ENCODE assay signal across 10 cellular contexts in the genomic region with DNA sequence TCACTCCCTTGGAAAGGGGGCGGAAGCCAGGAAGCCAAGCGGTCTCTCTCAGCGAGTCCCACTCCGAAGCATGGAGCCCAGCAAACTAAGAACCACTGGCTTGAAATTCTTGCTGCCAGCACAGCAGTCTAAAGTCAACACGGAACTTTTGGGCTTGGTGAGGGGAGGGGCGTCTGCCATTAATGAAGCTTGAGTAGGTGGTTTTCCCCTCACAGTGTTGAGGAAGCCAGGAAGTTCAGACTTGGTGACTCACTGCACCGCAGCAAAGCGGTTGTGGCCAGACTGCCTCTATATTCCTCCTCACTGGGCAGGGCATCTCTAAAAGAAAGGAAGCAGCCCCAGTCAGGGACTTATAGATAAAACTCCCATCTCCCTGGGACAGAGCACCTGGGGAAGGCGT.
DNase-seq lines count a peak whose midpoint lies in the region; FAIRE-seq and TF ChIP-seq lines count a peak whose summit lies in the region.
"Had no signal": no experiment of that assay in that cellular context is flagged by ENCODE, and none has a peak within 500 bp of the region (broad histone marks: within the 10 kb centered on the region; RNA-seq: fewer than 3 reads in every experiment).

No MANE protein-coding gene starts in this region.

- DNase-seq in M059J (ENCODE audit: low read depth) (peak; percentile 98), endothelial cell of umbilical vein (ENCODE audit: low read depth, low spot score) (peak; percentile 38), cortex of kidney (lab: John Stamatoyannopoulos, UW) (no peak), NCI-H446 (lab: John Stamatoyannopoulos, UW) (no peak), SHP77 treated with DMSO at 0.1 percent for 48 hours (lab: John Stamatoyannopoulos, UW) (no peak), NCI-H2227 (lab: John Stamatoyannopoulos, UW; ENCODE audit: unreplicated experiment) (no peak)
- peak; percentile 9 to 30 for DNase-seq in activated CD4-positive, alpha-beta T cell treated with anti-CD3 and anti-CD28 coated beads, Interleukin-2, amount 50 U/mL, for 24 hours (ENCODE audit: low read depth in 1 of 2, low spot score in 1 of 2)
- DNase-seq in stimulated activated CD8-positive, alpha-beta memory T cell treated with anti-CD3 and anti-CD28 coated beads, Interleukin-4, amount 100 ng/mL, for 24 hours (ENCODE audit: low read depth), result peak; percentile 35
- DNase-seq: NCI-H2171 had no signal

- BruUV-seq in endothelial cell of umbilical vein (replicated peaks; lab: Mats Ljungman, UMichigan), result no TSS peak

- POLR2A ChIA-PET in endothelial cell of umbilical vein (lab: Charles Lee), result no interaction called here

- dilution Hi-C loops in endothelial cell of umbilical vein (cut with MboI; ENCODE audit: extremely low pct_ligation_motif_present, low sequenced_read_pairs), result no loop called here

- no peaks in the 10 kb centered on the region for H3K27me3 ChIP-seq in endothelial cell of umbilical vein (ENCODE audit: control insufficient read depth in 2 of 2, insufficient read depth in 2 of 2, low read length in 2 of 2)

- no peak for FAIRE-seq in endothelial cell of umbilical vein (lab: Jason Lieb, UNC)

- TF ChIP-seq POLR2A in endothelial cell of umbilical vein (IDR thresholded peaks at IDR 0.05; ENCODE audit: low read depth, low read length), result no peak

- H3K27ac ChIP-seq in endothelial cell of umbilical vein (ENCODE audit: insufficient read depth, low read depth, low read length), result no peak overlapping the region
- H3K27ac ChIP-seq: parathyroid adenoma had no signal

- no peaks in the 10 kb centered on the region for H3K9me3 ChIP-seq in endothelial cell of umbilical vein (replicated peaks; ENCODE audit: control insufficient read depth, insufficient read depth, low read length)

- H2AFZ ChIP-seq in endothelial cell of umbilical vein (ENCODE audit: low read depth, low read length), result peak overlapping the region; percentile 69
- H2AFZ ChIP-seq: parathyroid adenoma had no signal

- no peaks in the 10 kb centered on the region for H3K9me1 ChIP-seq in endothelial cell of umbilical vein (replicated peaks; ENCODE audit: control insufficient read depth, extremely low read depth, insufficient read depth, low read length)

- CTCF ChIA-PET in endothelial cell of umbilical vein (lab: Charles Lee), result no interaction called here

- no peak overlapping the region for H3K4me3 ChIP-seq in endothelial cell of umbilical vein (replicated peaks in 1 of 3; ENCODE audit: insufficient read depth in 1 of 3, low read depth in 1 of 3, low read length in 3 of 3)

- H3K4me1 ChIP-seq in endothelial cell of umbilical vein (ENCODE audit: control insufficient read depth, extremely low read depth, insufficient read depth, low read length), result no peaks in the 10 kb centered on the region
- H3K4me1 ChIP-seq: parathyroid adenoma had no signal

- no peaks in the 10 kb centered on the region for H4K20me1 ChIP-seq in endothelial cell of umbilical vein (replicated peaks; ENCODE audit: control insufficient read depth, extremely low read depth, insufficient read depth, low read length)

- H3K79me2 ChIP-seq in endothelial cell of umbilical vein (ENCODE audit: control insufficient read depth, insufficient read depth, low read length), result no peaks in the 10 kb centered on the region
- H3K79me2 ChIP-seq: parathyroid adenoma had no signal

- H3K36me3 ChIP-seq in endothelial cell of umbilical vein (ENCODE audit: control insufficient read depth in 2 of 2, extremely low read depth in 1 of 2, insufficient read depth in 2 of 2, low read length in 2 of 2), result no peaks in the 10 kb centered on the region

- no peak overlapping the region for H3K9ac ChIP-seq in endothelial cell of umbilical vein (replicated peaks; ENCODE audit: extremely low read depth, insufficient read depth, low read length)
- H3K9ac ChIP-seq: parathyroid adenoma had no signal

- no peak overlapping the region for H3K4me2 ChIP-seq in endothelial cell of umbilical vein (ENCODE audit: insufficient read depth, low read length)

- no peak for TF ChIP-seq CTCF in endothelial cell of umbilical vein (IDR thresholded peaks at IDR 0.05; ENCODE audit: extremely low read depth in 1 of 2, insufficient read depth in 1 of 2, low read depth in 1 of 2, low read length in 2 of 2)

- intact Hi-C loops in endothelial cell of umbilical vein (cut with micrococcal nuclease), result no loop called here

TF ChIP-seq in endothelial cell of umbilical vein, 7 proteins besides CTCF, POLR2A, EP300 and RAD21:
- TF ChIP-seq FOS (IDR thresholded peaks at IDR 0.05; ENCODE audit: borderline replicate concordance, insufficient read depth, low read length), result peak; percentile 49
- no peak for TF ChIP-seq MYC (IDR thresholded peaks at IDR 0.05; ENCODE audit: low read depth, low read length)
- TF ChIP-seq, protein P1, sequence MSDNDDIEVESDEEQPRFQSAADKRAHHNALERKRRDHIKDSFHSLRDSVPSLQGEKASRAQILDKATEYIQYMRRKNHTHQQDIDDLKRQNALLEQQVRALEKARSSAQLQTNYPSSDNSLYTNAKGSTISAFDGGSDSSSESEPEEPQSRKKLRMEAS (IDR thresholded peaks at IDR 0.05; ENCODE audit: insufficient read depth, insufficient read length), result no peak
- no peak for TF ChIP-seq JUN (IDR thresholded peaks at IDR 0.05; ENCODE audit: borderline replicate concordance, insufficient read depth, insufficient read length, low read depth)
- TF ChIP-seq POLR2AphosphoS5 (IDR thresholded peaks at IDR 0.05; ENCODE audit: insufficient read depth, low read depth, low read length), result no peak
- TF ChIP-seq GATA2 (IDR thresholded peaks at IDR 0.05; ENCODE audit: insufficient read depth, insufficient read length, low read depth, low read length), result no peak
- TF ChIP-seq EZH2 (IDR thresholded peaks at IDR 0.05; ENCODE audit: borderline replicate concordance, low read depth, low read length, severe bottlenecking), result no peak

Comparison
In these comparisons a context has a peak if more than half of its experiments do, and no peak if none do; other contexts are left out.
1. DNase-seq: peak in M059J (single experiment), activated CD4-positive, alpha-beta T cell treated with anti-CD3 and anti-CD28 coated beads, Interleukin-2, amount 50 U/mL, for 24 hours (2 of 2), endothelial cell of umbilical vein (single experiment) and stimulated activated CD8-positive, alpha-beta memory T cell treated with anti-CD3 and anti-CD28 coated beads, Interleukin-4, amount 100 ng/mL, for 24 hours (single experiment); none in cortex of kidney (single experiment), NCI-H446 (0 of 2), SHP77 treated with DMSO at 0.1 percent for 48 hours (single experiment) and NCI-H2227 (single experiment).